In the genomic region with DNA sequence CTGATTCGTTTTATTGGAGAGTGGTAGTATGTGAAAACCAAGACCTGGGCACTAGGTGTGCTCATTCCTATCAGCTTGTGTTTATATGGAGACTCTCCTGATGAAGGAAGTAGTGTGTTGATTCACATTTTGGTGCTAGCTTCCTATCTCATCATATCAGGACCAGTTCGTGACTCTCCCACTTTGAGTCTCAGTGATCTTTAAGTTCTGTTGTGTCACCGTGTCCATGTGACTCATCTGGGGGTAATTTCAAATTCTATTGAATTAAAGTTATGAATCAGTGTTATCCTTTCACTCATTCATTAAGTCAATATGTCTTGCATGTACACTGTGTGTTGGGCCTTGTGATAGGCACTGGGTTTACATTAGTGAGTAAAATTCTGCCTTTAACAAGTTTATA, we compare ENCODE assay signal across 1 cellular context.
TF ChIP-seq lines count a peak whose summit lies in the region.

No MANE protein-coding gene starts in this region.

TF ChIP-seq in GM23338, 12 proteins besides CTCF, POLR2A, EP300 and RAD21 (continued from another document):
- TF ChIP-seq, protein P1, sequence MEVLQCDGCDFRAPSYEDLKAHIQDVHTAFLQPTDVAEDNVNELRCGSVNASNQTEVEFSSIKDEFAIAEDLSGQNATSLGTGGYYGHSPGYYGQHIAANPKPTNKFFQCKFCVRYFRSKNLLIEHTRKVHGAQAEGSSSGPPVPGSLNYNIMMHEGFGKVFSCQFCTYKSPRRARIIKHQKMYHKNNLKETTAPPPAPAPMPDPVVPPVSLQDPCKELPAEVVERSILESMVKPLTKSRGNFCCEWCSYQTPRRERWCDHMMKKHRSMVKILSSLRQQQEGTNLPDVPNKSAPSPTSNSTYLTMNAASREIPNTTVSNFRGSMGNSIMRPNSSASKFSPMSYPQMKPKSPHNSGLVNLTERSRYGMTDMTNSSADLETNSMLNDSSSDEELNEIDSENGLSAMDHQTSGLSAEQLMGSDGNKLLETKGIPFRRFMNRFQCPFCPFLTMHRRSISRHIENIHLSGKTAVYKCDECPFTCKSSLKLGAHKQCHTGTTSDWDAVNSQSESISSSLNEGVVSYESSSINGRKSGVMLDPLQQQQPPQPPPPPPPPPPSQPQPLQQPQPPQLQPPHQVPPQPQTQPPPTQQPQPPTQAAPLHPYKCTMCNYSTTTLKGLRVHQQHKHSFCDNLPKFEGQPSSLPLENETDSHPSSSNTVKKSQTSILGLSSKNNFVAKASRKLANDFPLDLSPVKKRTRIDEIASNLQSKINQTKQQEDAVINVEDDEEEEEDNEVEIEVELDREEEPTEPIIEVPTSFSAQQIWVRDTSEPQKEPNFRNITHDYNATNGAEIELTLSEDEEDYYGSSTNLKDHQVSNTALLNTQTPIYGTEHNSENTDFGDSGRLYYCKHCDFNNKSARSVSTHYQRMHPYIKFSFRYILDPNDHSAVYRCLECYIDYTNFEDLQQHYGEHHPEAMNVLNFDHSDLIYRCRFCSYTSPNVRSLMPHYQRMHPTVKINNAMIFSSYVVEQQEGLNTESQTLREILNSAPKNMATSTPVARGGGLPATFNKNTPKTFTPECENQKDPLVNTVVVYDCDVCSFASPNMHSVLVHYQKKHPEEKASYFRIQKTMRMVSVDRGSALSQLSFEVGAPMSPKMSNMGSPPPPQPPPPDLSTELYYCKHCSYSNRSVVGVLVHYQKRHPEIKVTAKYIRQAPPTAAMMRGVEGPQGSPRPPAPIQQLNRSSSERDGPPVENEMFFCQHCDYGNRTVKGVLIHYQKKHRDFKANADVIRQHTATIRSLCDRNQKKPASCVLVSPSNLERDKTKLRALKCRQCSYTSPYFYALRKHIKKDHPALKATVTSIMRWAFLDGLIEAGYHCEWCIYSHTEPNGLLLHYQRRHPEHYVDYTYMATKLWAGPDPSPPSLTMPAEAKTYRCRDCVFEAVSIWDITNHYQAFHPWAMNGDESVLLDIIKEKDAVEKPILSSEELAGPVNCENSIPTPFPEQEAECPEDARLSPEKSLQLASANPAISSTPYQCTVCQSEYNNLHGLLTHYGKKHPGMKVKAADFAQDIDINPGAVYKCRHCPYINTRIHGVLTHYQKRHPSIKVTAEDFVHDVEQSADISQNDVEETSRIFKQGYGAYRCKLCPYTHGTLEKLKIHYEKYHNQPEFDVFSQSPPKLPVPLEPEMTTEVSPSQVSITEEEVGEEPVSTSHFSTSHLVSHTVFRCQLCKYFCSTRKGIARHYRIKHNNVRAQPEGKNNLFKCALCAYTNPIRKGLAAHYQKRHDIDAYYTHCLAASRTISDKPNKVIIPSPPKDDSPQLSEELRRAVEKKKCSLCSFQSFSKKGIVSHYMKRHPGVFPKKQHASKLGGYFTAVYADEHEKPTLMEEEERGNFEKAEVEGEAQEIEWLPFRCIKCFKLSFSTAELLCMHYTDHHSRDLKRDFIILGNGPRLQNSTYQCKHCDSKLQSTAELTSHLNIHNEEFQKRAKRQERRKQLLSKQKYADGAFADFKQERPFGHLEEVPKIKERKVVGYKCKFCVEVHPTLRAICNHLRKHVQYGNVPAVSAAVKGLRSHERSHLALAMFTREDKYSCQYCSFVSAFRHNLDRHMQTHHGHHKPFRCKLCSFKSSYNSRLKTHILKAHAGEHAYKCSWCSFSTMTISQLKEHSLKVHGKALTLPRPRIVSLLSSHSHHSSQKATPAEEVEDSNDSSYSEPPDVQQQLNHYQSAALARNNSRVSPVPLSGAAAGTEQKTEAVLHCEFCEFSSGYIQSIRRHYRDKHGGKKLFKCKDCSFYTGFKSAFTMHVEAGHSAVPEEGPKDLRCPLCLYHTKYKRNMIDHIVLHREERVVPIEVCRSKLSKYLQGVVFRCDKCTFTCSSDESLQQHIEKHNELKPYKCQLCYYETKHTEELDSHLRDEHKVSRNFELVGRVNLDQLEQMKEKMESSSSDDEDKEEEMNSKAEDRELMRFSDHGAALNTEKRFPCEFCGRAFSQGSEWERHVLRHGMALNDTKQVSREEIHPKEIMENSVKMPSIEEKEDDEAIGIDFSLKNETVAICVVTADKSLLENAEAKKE (CRISPR knock-in tag; IDR thresholded peaks at IDR 0.05): no peak
- TF ChIP-seq EZH2 (IDR thresholded peaks at IDR 0.05; ENCODE audit: low read depth, unreplicated experiment) (no peak), ZNF114 (CRISPR knock-in tag; IDR thresholded peaks at IDR 0.05) (no peak), STAT1 (IDR thresholded peaks at IDR 0.05; ENCODE audit: unreplicated experiment) (no peak), ETS1 (IDR thresholded peaks at IDR 0.05) (no peak), REST (IDR thresholded peaks at IDR 0.05; ENCODE audit: unreplicated experiment) (no peak)
